In the genomic region with DNA sequence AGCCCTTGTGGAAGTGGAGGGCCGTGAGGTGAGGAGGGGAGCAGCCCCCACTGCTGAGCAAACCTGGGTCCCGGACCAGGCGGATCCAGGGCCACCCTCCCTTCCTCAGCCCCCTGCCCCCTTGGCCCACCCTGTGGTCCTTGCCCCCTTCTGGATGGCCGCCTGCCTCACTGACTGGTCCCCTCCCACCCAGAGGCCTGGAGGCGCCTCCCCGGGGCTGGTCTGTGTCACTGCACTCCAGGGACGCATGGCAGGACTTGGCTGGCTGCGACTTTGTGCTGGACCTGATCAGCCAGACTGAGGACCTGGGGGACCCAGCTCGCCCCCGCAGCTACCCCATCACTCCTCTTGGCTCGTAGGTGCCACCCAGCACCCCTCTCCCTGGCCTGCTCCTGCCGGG, we compare ENCODE assay signal across 16 cellular contexts. TPM values are rescaled to one million over a fixed set of nuclear protein-coding genes. Genes with fewer than 3 reads are reported as not detected.
DNase-seq lines count a peak whose midpoint lies in the region; ATAC-seq and TF ChIP-seq lines count a peak whose summit lies in the region.
"Had no signal": no experiment of that assay in that cellular context is flagged by ENCODE, and none has a peak within 500 bp of the region (broad histone marks: within the 10 kb centered on the region; RNA-seq: fewer than 3 reads in every experiment).

No MANE protein-coding gene starts in this region.

- H3K9me3 Mint-ChIP-seq in HFFc6 (no peaks in the 10 kb centered on the region), nephron (no peaks in the 10 kb centered on the region), progenitor cell of endocrine pancreas (ENCODE audit: low read depth) (no peaks in the 10 kb centered on the region), Caco-2 (ENCODE audit: unreplicated experiment) (no peaks in the 10 kb centered on the region)

- POLR2A ChIA-PET in Caco-2 (lab: Charles Lee) = no interaction called here

- H3K36me3 ChIP-seq in GM06990 (ENCODE audit: control insufficient read depth, insufficient read depth, low read length) (no peaks in the 10 kb centered on the region), Caco-2 (ENCODE audit: control insufficient read depth, insufficient read depth, low read length) (no peaks in the 10 kb centered on the region)

- CTCF ChIA-PET in Caco-2 (lab: Charles Lee) = interaction anchor here (1.3 to 2.6 kb wide), 2 partner anchors 12 to 19 kb away, joined by 4 to 9 read pairs; no protein-coding TSS in a partner anchor

- H3K27me3 ChIP-seq in GM06990 (replicated peaks; ENCODE audit: control insufficient read depth, insufficient read depth, low read length) (no peaks in the 10 kb centered on the region; the same call in 1 of the 2 replicates), Caco-2 (replicated peaks; ENCODE audit: control insufficient read depth, insufficient read depth, low read length) (no peaks in the 10 kb centered on the region)
- H3K27me3 ChIP-seq: dorsolateral prefrontal cortex, neutrophil had no signal

- no TSS peak for BruUV-seq in Caco-2 (replicated peaks; lab: Mats Ljungman, UMichigan)

- H3K27ac Mint-ChIP-seq in HFFc6 (no peak overlapping the region), nephron (no peak overlapping the region), progenitor cell of endocrine pancreas (no peak overlapping the region), Caco-2 (ENCODE audit: unreplicated experiment) (no peak overlapping the region)

- no peak for ATAC-seq in HG03520 (IDR thresholded peaks at IDR 0.05; ENCODE audit: unreplicated experiment)
- ATAC-seq: lower lobe of right lung, Right ventricle myocardium inferior had no signal

- H3K4me1 ChIP-seq in Caco-2 = peaks cover 42% of the 10 kb centered on the region
- H3K4me1 ChIP-seq: lower lobe of right lung had no signal

- no peak overlapping the region for H3K4me3 ChIP-seq in GM06990 (replicated peaks; ENCODE audit: low read depth, low read length)
- no peak overlapping the region for H3K4me3 ChIP-seq in WI38 (ENCODE audit: low read depth, low read length)
- H3K4me3 ChIP-seq in Caco-2 (ENCODE audit: low read depth, low read length) = no peak overlapping the region
- H3K4me3 ChIP-seq: dorsolateral prefrontal cortex, lower lobe of right lung had no signal

- intact Hi-C loops in Caco-2 (cut with micrococcal nuclease; ENCODE audit: unreplicated experiment) = no loop called here

- H3K36me3 Mint-ChIP-seq in HFFc6 (ENCODE audit: low read depth) (no peaks in the 10 kb centered on the region), nephron (ENCODE audit: low read depth) (no peaks in the 10 kb centered on the region), progenitor cell of endocrine pancreas (ENCODE audit: insufficient read depth) (peaks cover 5% of the 10 kb centered on the region), Caco-2 (ENCODE audit: insufficient read depth, unreplicated experiment) (peaks cover 6% of the 10 kb centered on the region)

- H3K4me1 Mint-ChIP-seq in HFFc6 (ENCODE audit: low read depth) (no peaks in the 10 kb centered on the region), nephron (no peaks in the 10 kb centered on the region), progenitor cell of endocrine pancreas (ENCODE audit: low read depth) (peaks cover 3% of the 10 kb centered on the region), Caco-2 (ENCODE audit: low read depth, unreplicated experiment) (peaks cover 18% of the 10 kb centered on the region)

- DNase-seq in GM06990 (ENCODE audit: extremely low read depth, insufficient read length) (no peak), HFFc6 (no peak), amniotic stem cell (lab: John Stamatoyannopoulos, UW) (no peak), progenitor cell of endocrine pancreas (ENCODE audit: low spot score, unreplicated experiment) (no peak), Caco-2 (no peak)
- DNase-seq: activated CD4-positive, alpha-beta T cell treated with anti-CD3 and anti-CD28 coated beads, Interleukin-2, amount 50 U/mL, for 48 hours; activated effector memory CD4-positive, alpha-beta T cell treated with Interleukin-2 at 50 U/mL for 16 hours; dorsolateral prefrontal cortex; lower lobe of right lung; NCI-H524 treated with DMSO at 0.1 percent for 48 hours; T1000 had no signal

- H3K4me3 Mint-ChIP-seq in HFFc6 (no peak overlapping the region), nephron (no peak overlapping the region), progenitor cell of endocrine pancreas (ENCODE audit: low read depth) (no peak overlapping the region), Caco-2 (ENCODE audit: unreplicated experiment) (no peak overlapping the region)

- TF ChIP-seq CTCF in GM06990 (IDR thresholded peaks at IDR 0.05; ENCODE audit: insufficient read depth, low read length, poor library complexity, severe bottlenecking) (peak; percentile 35), HFFc6 (IDR thresholded peaks at IDR 0.05) (peak; percentile 43), WI38 (IDR thresholded peaks at IDR 0.05; ENCODE audit: low read depth, low read length) (peak; percentile 22; the same call in 1 of the 2 replicates), nephron (IDR thresholded peaks at IDR 0.05; ENCODE audit: unreplicated experiment in 3 of 3) (peak in 2 of 3 experiments; percentile 7 to 8), progenitor cell of endocrine pancreas (IDR thresholded peaks at IDR 0.05; ENCODE audit: unreplicated experiment) (no peak), Caco-2 (IDR thresholded peaks at IDR 0.05; ENCODE audit: insufficient read depth in 1 of 2, low read depth in 1 of 2, low read length in 1 of 2, severe bottlenecking in 1 of 2, unreplicated experiment in 1 of 2) (peak in 1 of 2 experiments; percentile 14)

- no peaks in the 10 kb centered on the region for H3K9me3 ChIP-seq in Caco-2
- H3K9me3 ChIP-seq: lower lobe of right lung, neutrophil had no signal

- H3K27me3 Mint-ChIP-seq in HFFc6 (ENCODE audit: insufficient read depth) (peaks cover 15% of the 10 kb centered on the region), nephron (ENCODE audit: low read depth) (peaks cover 3% of the 10 kb centered on the region), progenitor cell of endocrine pancreas (no peaks in the 10 kb centered on the region), Caco-2 (ENCODE audit: insufficient read depth, unreplicated experiment) (no peaks in the 10 kb centered on the region)

RNA-seq across cellular contexts. Expression of gene SMIM5, which starts 19.2 kb away (rescaled TPM):
- under 1 TPM in 1 of 6 experiments, not detected in 5; 0.09 TPM for total RNA-seq in HFFc6 (2021; fragmentation: NEBNext Ultra II Directional; extraction: Animal tissue kit (Norgen Biotek cat#: 25700))
- 3.3 and 4.4 TPM in 2 replicates for total RNA-seq in progenitor cell of endocrine pancreas
- 0.20 TPM in 1 of 2 replicates, not detected in the other for total RNA-seq in Caco-2 (2022)

RNA-seq across cellular contexts. Expression of gene MYO15B, which starts 26.4 kb away (rescaled TPM):
- total RNA-seq in HFFc6 (2021; fragmentation: NEBNext Ultra II Directional; extraction: Animal tissue kit (Norgen Biotek cat#: 25700)) = under 1 TPM in 4 of 6 experiments, not detected in 2; 0.25 to 0.74 (median 0.41) TPM
- total RNA-seq in progenitor cell of endocrine pancreas (336 and 337 TPM in 2 replicates), Caco-2 (2022) (12.3 and 24.4 TPM in 2 replicates)

RNA-seq across cellular contexts. Expression of gene RECQL5, which starts 52.9 kb away (rescaled TPM):
- 10 to 100 TPM; 18.7 to 22.6 (median 21.2) TPM for total RNA-seq in HFFc6 (2021; fragmentation: NEBNext Ultra II Directional; extraction: Animal tissue kit (Norgen Biotek cat#: 25700))
- 66.8 and 67.7 TPM in 2 replicates for total RNA-seq in progenitor cell of endocrine pancreas
- 67.0 and 67.7 TPM in 2 replicates for total RNA-seq in Caco-2 (2022)

RNA-seq across cellular contexts. Expression of gene SAP30BP, which starts 53.1 kb away (rescaled TPM):
- total RNA-seq in HFFc6 (2021; fragmentation: NEBNext Ultra II Directional; extraction: Animal tissue kit (Norgen Biotek cat#: 25700)) = 10 to 100 TPM; 68.4 to 81.5 (median 71.4) TPM
- total RNA-seq in progenitor cell of endocrine pancreas = 102 and 103 TPM in 2 replicates
- 119 and 126 TPM in 2 replicates for total RNA-seq in Caco-2 (2022)

Comparison
In these comparisons a context has a peak if more than half of its experiments do, and no peak if none do; other contexts are left out.
1. RNA of gene MYO15B, which starts 26.4 kb away (total RNA-seq): 336 to 337 TPM in progenitor cell of endocrine pancreas; 12.3 to 24.4 TPM in Caco-2 and 0.25 to 0.74 TPM in HFFc6; every median in the first group is over 10 times any median in the second.